Comparison of ENCODE assay signal across 8 cellular contexts in genomic region chr18:36297419-36298112, GRCh38. TPM values are rescaled to one million over a fixed set of nuclear protein-coding genes. Genes with fewer than 3 reads are reported as not detected.
DNase-seq lines count a peak whose midpoint lies in the region; ATAC-seq and TF ChIP-seq lines count a peak whose summit lies in the region.

FHOD3 (plus strand) TSS chr18:36297713; CDS start chr18:36297836, 123 bp downstream.

- H3K9me2 ChIP-seq in GM23338 (ENCODE audit: insufficient read depth) = no peaks in the 10 kb centered on the region
- no peaks in the 10 kb centered on the region for H3K9me2 ChIP-seq in MM.1S (replicated peaks; ENCODE audit: insufficient read depth, low read length)

- peaks cover 10% of the 10 kb centered on the region for H3K27me3 Mint-ChIP-seq in GM23338 (ENCODE audit: insufficient read depth, low read depth, poor library complexity)

- H3K27ac Mint-ChIP-seq in GM23338 = no peak within 1 kb of the TSS

- peak; percentile 28 to 71 for DNase-seq in NCI-H524 (lab: John Stamatoyannopoulos, UW)
- no peak for DNase-seq in NCI-H524 treated with DMSO at 0.1 percent for 48 hours (lab: John Stamatoyannopoulos, UW)
- peak; percentile 87 for DNase-seq in GM23338 (ENCODE audit: low spot score)
- DNase-seq in MM.1S = peak; percentile 74
- peak; percentile 77 to 90 (median 89) for DNase-seq in right cardiac atrium
- DNase-seq in posterior vena cava (ENCODE audit: low spot score) = peak; percentile 85
- no peak for DNase-seq in foreskin melanocyte

- no peak for TF ChIP-seq CTCF in GM23338 (conservative IDR thresholded peaks at IDR 0.05; ENCODE audit: low read depth in 2 of 2)
- no peak for TF ChIP-seq CTCF in MM.1S (IDR thresholded peaks at IDR 0.05; ENCODE audit: low read length)

- peak within 1 kb of the TSS; percentile 97 for H3K4me2 ChIP-seq in GM23338
- H3K4me2 ChIP-seq in MM.1S (ENCODE audit: low read depth, low read length) = peak within 1 kb of the TSS; percentile 99

- under 1% methylated on average over 89 of the region's 89 CpGs for WGBS in right cardiac atrium

- intact Hi-C loops in right cardiac atrium (cut with DNase I) (loop anchor here in 3 of 4 donors (5.0 to 10.0 kb wide), 3 partner anchors 167 to 277 kb away; no protein-coding TSS in a partner anchor), posterior vena cava (cut with DNase I) (loop anchor here in 1 of 2 donors (5.0 to 10.0 kb wide), 3 partner anchors 147 to 457 kb away; no protein-coding TSS in a partner anchor)

- H3K9ac ChIP-seq in MM.1S (ENCODE audit: low read length) = peak within 1 kb of the TSS; percentile 25; the same call in 1 of the 2 replicates

- no peaks in the 10 kb centered on the region for H3K36me3 Mint-ChIP-seq in GM23338 (ENCODE audit: low read depth)

- peak within 1 kb of the TSS; percentile 97 for H2AFZ ChIP-seq in GM23338
- H2AFZ ChIP-seq in MM.1S (ENCODE audit: low read length) = peak within 1 kb of the TSS; percentile 96

- H3K9me3 ChIP-seq in MM.1S (replicated peaks; ENCODE audit: insufficient read depth, low read length) (no peaks in the 10 kb centered on the region), right cardiac atrium (ENCODE audit: control insufficient read depth, low read length) (no peaks in the 10 kb centered on the region)

- ATAC-seq in GM23338 = peak; percentile 64
- peak; percentile 81 to 87 for ATAC-seq in right cardiac atrium

- H3F3A ChIP-seq in GM23338 (replicated peaks; ENCODE audit: low read depth) (no peaks in the 10 kb centered on the region; the same call in 1 of the 2 replicates), MM.1S (ENCODE audit: insufficient read depth, low read length) (no peaks in the 10 kb centered on the region)

- H3K79me2 ChIP-seq in GM23338 (replicated peaks; ENCODE audit: insufficient read depth) = 0 out of 2 replicates have a peak, but pooled peaks cover under 1% of the 10 kb centered on the region
- H3K79me2 ChIP-seq in MM.1S (ENCODE audit: low read length) = no peaks in the 10 kb centered on the region

- H3K36me3 ChIP-seq in GM23338 (ENCODE audit: insufficient read depth) = no peaks in the 10 kb centered on the region
- H3K36me3 ChIP-seq in MM.1S (replicated peaks; ENCODE audit: insufficient read depth, low read length) = no peaks in the 10 kb centered on the region

- H3K4me1 ChIP-seq in GM23338 (ENCODE audit: insufficient read depth) = peaks cover 11% of the 10 kb centered on the region
- no peaks in the 10 kb centered on the region; the same call in 1 of the 2 replicates for H3K4me1 ChIP-seq in MM.1S (ENCODE audit: low read length)
- no peaks in the 10 kb centered on the region for H3K4me1 ChIP-seq in right cardiac atrium (ENCODE audit: control insufficient read depth, insufficient read depth, low read length)

- H3K9me3 Mint-ChIP-seq in GM23338 = no peaks in the 10 kb centered on the region

- H3K27me3 ChIP-seq in GM23338 (ENCODE audit: insufficient read depth) (peaks cover 68% of the 10 kb centered on the region), MM.1S (replicated peaks; ENCODE audit: insufficient read depth, low read length) (no peaks in the 10 kb centered on the region), right cardiac atrium (ENCODE audit: control insufficient read depth, insufficient read depth) (no peaks in the 10 kb centered on the region)

- peaks cover 7% of the 10 kb centered on the region for H3K4me1 Mint-ChIP-seq in GM23338

- H3K4me3 ChIP-seq in GM23338 (peak within 1 kb of the TSS; percentile 87), MM.1S (ENCODE audit: low read length) (peak within 1 kb of the TSS; percentile 68), right cardiac atrium (ENCODE audit: low read length) (peak within 1 kb of the TSS; percentile 54)

- H4K20me1 ChIP-seq in GM23338 (replicated peaks; ENCODE audit: insufficient read depth) (peaks cover 7% of the 10 kb centered on the region), MM.1S (ENCODE audit: insufficient read depth, low read length) (no peaks in the 10 kb centered on the region)

- H3K27ac ChIP-seq in GM23338 (ENCODE audit: low read depth) (no peak within 1 kb of the TSS), MM.1S (ENCODE audit: low read length) (no peak within 1 kb of the TSS), angular gyrus (ENCODE audit: low read depth, low read length) (peak within 1 kb of the TSS; percentile 40), right cardiac atrium (ENCODE audit: low read length) (peak within 1 kb of the TSS; percentile 57)

- H3K4me3 Mint-ChIP-seq in GM23338 = peak within 1 kb of the TSS; percentile 61

TF ChIP-seq in GM23338, 12 proteins besides CTCF, POLR2A, EP300 and RAD21:
- TF ChIP-seq ETS1 (IDR thresholded peaks at IDR 0.05) = no peak
- TF ChIP-seq ZNF462 (CRISPR knock-in tag; IDR thresholded peaks at IDR 0.05) = no peak
- peak; percentile 34; the same call in 1 of the 2 replicates for TF ChIP-seq POLR2AphosphoS5 (IDR thresholded peaks at IDR 0.05; ENCODE audit: low read depth)

RNA-seq across cellular contexts. Expression of gene FHOD3, which starts in this region (rescaled TPM):
- total RNA-seq in GM23338 (2014; rRNA removed; shearing (Covaris generic)) = 7.1 and 8.7 TPM in 2 replicates
- polyA plus RNA-seq in GM23338 (2016; fragmentation: Nextera tagmentation; extraction: Ambion mirVana) (2.4 and 2.7 TPM in 2 replicates), right cardiac atrium (118 TPM)
- total RNA-seq in right cardiac atrium (100 to 1,000 TPM; 118 to 157 (median 142) TPM), posterior vena cava (10 to 100 TPM; 26.0 to 29.8 TPM)

Comparison
In these comparisons a context has a peak if more than half of its experiments do, and no peak if none do; other contexts are left out.
1. RNA of gene FHOD3 (polyA plus RNA-seq): 118 TPM in right cardiac atrium (single experiment); 2.4 to 2.7 TPM in GM23338; every median in the first group is over 10 times any median in the second.
2. DNase-seq: peak in NCI-H524 (2 of 2), GM23338 (single experiment), MM.1S (single experiment), right cardiac atrium (3 of 3) and posterior vena cava (single experiment); none in NCI-H524 treated with DMSO at 0.1 percent for 48 hours (single experiment) and foreskin melanocyte (single experiment).
3. H3K27ac ChIP-seq: peak in angular gyrus (single experiment) and right cardiac atrium (single experiment); none in GM23338 (single experiment) and MM.1S (single experiment).
4. Peak in every context shown above with its lines, with median percentiles within 50 percentile points of each other: H3K4me3 ChIP-seq.